ENCODE assay signal across 1 cellular context in genomic region chr22:17777005-17777716, GRCh38.
TF ChIP-seq lines count a peak whose summit lies in the region.

No MANE protein-coding gene starts in this region.

TF ChIP-seq in GM12878, 131 proteins besides CTCF, POLR2A, EP300 and RAD21 (continues in another document):
- TF ChIP-seq HDAC6 (IDR thresholded peaks at IDR 0.05; ENCODE audit: unreplicated experiment), result peak; percentile 76
- TF ChIP-seq KDM1A (IDR thresholded peaks at IDR 0.05; ENCODE audit: borderline replicate concordance), result no peak
- TF ChIP-seq DPF2 (IDR thresholded peaks at IDR 0.05), result peak; percentile 83
- peak; percentile 73; the same call in 1 of the 2 replicates for TF ChIP-seq SMAD5 (IDR thresholded peaks at IDR 0.05; ENCODE audit: low read depth)
- no peak for TF ChIP-seq YY1 (IDR thresholded peaks at IDR 0.05; ENCODE audit: low read depth, low read length)
- no peak for TF ChIP-seq RBBP5 (conservative IDR thresholded peaks at IDR 0.05)
- no peak for TF ChIP-seq HCFC1 (IDR thresholded peaks at IDR 0.05; ENCODE audit: low read length)
- TF ChIP-seq MEF2A (IDR thresholded peaks at IDR 0.05; ENCODE audit: insufficient read depth, low read depth, low read length), result 0 out of 2 replicates have a peak, but pooled peaks have one; percentile 30
- TF ChIP-seq SPI1 (IDR thresholded peaks at IDR 0.05; ENCODE audit: borderline replicate concordance, insufficient read depth, low read depth, low read length), result peak; percentile 64; the same call in 1 of the 2 replicates
- TF ChIP-seq TBL1XR1 (IDR thresholded peaks at IDR 0.05; ENCODE audit: low read depth, low read length), result peak; percentile 38; the same call in 1 of the 2 replicates
- no peak for TF ChIP-seq SUPT20H (IDR thresholded peaks at IDR 0.05; ENCODE audit: borderline replicate concordance, control insufficient read depth, low read depth, low read length)
- no peak for TF ChIP-seq NKRF (conservative IDR thresholded peaks at IDR 0.05)
- 0 out of 2 replicates have a peak, but pooled peaks have one; percentile 40 for TF ChIP-seq MXI1 (IDR thresholded peaks at IDR 0.05; ENCODE audit: low read depth, low read length)
- TF ChIP-seq PML (IDR thresholded peaks at IDR 0.05; ENCODE audit: low read length), result peak; percentile 64
- TF ChIP-seq IKZF2 (IDR thresholded peaks at IDR 0.05), result peak; percentile 65 to 70; a peak in 3 of 4 replicates
- no peak for TF ChIP-seq USF2 (IDR thresholded peaks at IDR 0.05; ENCODE audit: borderline replicate concordance, low read depth, low read length)
- no peak for TF ChIP-seq STAT1 (conservative IDR thresholded peaks at IDR 0.05)
- TF ChIP-seq JUNB (IDR thresholded peaks at IDR 0.05), result 0 out of 2 replicates have a peak, but pooled peaks have one; percentile 17
- TF ChIP-seq ZBTB11 (CRISPR knock-in tag; IDR thresholded peaks at IDR 0.05), result no peak
- peak; percentile 21; the same call in 1 of the 2 replicates for TF ChIP-seq PAX5 (IDR thresholded peaks at IDR 0.05; ENCODE audit: borderline replicate concordance, low read depth, low read length)
- no peak for TF ChIP-seq MAX (IDR thresholded peaks at IDR 0.05; ENCODE audit: low read depth, low read length)
- TF ChIP-seq PRDM15 (CRISPR knock-in tag; IDR thresholded peaks at IDR 0.05), result no peak
- peak; percentile 48 for TF ChIP-seq SMAD1 (IDR thresholded peaks at IDR 0.05; ENCODE audit: low read depth, partially characterized antibody)
- TF ChIP-seq SREBF1 (IDR thresholded peaks at IDR 0.05; ENCODE audit: low read length), result no peak
- no peak for TF ChIP-seq CEBPZ (IDR thresholded peaks at IDR 0.05; ENCODE audit: low read depth, low read length)
- no peak; the same call in 1 of the 2 replicates for TF ChIP-seq ZNF217 (IDR thresholded peaks at IDR 0.05)
- TF ChIP-seq ZNF592 (IDR thresholded peaks at IDR 0.05), result no peak
- TF ChIP-seq STAT3 (IDR thresholded peaks at IDR 0.05; ENCODE audit: low read depth, low read length), result no peak
- TF ChIP-seq NFXL1 (IDR thresholded peaks at IDR 0.05; ENCODE audit: borderline replicate concordance), result no peak
- TF ChIP-seq YBX1 (IDR thresholded peaks at IDR 0.05), result no peak
- TF ChIP-seq POLR2AphosphoS2 (IDR thresholded peaks at IDR 0.05; ENCODE audit: low read depth, low read length), result peak; percentile 59; the same call in 1 of the 2 replicates
- TF ChIP-seq ETV6 (conservative IDR thresholded peaks at IDR 0.05 in 1 of 2, IDR thresholded peaks at IDR 0.05 in 1 of 2; ENCODE audit: borderline replicate concordance in 1 of 2, low read depth in 1 of 2), result peak in 1 of 2 experiments; percentile 98; a peak in 2 of 4 replicates
- TF ChIP-seq BCL3 (IDR thresholded peaks at IDR 0.05; ENCODE audit: borderline replicate concordance, insufficient read depth, low read depth, low read length, poor library complexity, severe bottlenecking), result no peak
- no peak for TF ChIP-seq SREBF2 (IDR thresholded peaks at IDR 0.05; ENCODE audit: low read length)
- TF ChIP-seq ZNF274 (IDR thresholded peaks at IDR 0.05; ENCODE audit: insufficient read depth, insufficient read length), result no peak
- no peak for TF ChIP-seq JUND (IDR thresholded peaks at IDR 0.05; ENCODE audit: low read depth, low read length)
- 0 out of 2 replicates have a peak, but pooled peaks have one; percentile 75 for TF ChIP-seq WRNIP1 (IDR thresholded peaks at IDR 0.05; ENCODE audit: borderline replicate concordance, low read depth, low read length)
- TF ChIP-seq TARDBP (IDR thresholded peaks at IDR 0.05; ENCODE audit: borderline replicate concordance), result no peak
- no peak for TF ChIP-seq MTA3 (IDR thresholded peaks at IDR 0.05; ENCODE audit: borderline replicate concordance, low read length)
